1 cellular context compared by ENCODE assay signal in genomic region chr12:6542209-6543009, GRCh38.
TF ChIP-seq lines count a peak whose summit lies in the region.

No MANE protein-coding gene starts in this region.

TF ChIP-seq in HepG2, 621 proteins besides CTCF, POLR2A, EP300 and RAD21 (continued from another document and continues in another):
- TF ChIP-seq, protein P1, sequence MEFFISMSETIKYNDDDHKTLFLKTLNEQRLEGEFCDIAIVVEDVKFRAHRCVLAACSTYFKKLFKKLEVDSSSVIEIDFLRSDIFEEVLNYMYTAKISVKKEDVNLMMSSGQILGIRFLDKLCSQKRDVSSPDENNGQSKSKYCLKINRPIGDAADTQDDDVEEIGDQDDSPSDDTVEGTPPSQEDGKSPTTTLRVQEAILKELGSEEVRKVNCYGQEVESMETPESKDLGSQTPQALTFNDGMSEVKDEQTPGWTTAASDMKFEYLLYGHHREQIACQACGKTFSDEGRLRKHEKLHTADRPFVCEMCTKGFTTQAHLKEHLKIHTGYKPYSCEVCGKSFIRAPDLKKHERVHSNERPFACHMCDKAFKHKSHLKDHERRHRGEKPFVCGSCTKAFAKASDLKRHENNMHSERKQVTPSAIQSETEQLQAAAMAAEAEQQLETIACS (CRISPR knock-in tag; IDR thresholded peaks at IDR 0.05) = no peak
- TF ChIP-seq MTERF4 (CRISPR knock-in tag; IDR thresholded peaks at IDR 0.05) = peak; percentile 62; the same call in 1 of the 2 replicates
- TF ChIP-seq RBM22 (optimal IDR thresholded peaks at IDR 0.05; ENCODE audit: low read length) = peak; percentile 32
- TF ChIP-seq ZNF605 (CRISPR knock-in tag; IDR thresholded peaks at IDR 0.05) = 0 out of 2 replicates have a peak, but pooled peaks have one; percentile 46
- peak; percentile 61; the same call in 1 of the 2 replicates for TF ChIP-seq KDM2A (CRISPR knock-in tag; IDR thresholded peaks at IDR 0.05; ENCODE audit: borderline replicate concordance, low read depth)
- TF ChIP-seq, protein P2, sequence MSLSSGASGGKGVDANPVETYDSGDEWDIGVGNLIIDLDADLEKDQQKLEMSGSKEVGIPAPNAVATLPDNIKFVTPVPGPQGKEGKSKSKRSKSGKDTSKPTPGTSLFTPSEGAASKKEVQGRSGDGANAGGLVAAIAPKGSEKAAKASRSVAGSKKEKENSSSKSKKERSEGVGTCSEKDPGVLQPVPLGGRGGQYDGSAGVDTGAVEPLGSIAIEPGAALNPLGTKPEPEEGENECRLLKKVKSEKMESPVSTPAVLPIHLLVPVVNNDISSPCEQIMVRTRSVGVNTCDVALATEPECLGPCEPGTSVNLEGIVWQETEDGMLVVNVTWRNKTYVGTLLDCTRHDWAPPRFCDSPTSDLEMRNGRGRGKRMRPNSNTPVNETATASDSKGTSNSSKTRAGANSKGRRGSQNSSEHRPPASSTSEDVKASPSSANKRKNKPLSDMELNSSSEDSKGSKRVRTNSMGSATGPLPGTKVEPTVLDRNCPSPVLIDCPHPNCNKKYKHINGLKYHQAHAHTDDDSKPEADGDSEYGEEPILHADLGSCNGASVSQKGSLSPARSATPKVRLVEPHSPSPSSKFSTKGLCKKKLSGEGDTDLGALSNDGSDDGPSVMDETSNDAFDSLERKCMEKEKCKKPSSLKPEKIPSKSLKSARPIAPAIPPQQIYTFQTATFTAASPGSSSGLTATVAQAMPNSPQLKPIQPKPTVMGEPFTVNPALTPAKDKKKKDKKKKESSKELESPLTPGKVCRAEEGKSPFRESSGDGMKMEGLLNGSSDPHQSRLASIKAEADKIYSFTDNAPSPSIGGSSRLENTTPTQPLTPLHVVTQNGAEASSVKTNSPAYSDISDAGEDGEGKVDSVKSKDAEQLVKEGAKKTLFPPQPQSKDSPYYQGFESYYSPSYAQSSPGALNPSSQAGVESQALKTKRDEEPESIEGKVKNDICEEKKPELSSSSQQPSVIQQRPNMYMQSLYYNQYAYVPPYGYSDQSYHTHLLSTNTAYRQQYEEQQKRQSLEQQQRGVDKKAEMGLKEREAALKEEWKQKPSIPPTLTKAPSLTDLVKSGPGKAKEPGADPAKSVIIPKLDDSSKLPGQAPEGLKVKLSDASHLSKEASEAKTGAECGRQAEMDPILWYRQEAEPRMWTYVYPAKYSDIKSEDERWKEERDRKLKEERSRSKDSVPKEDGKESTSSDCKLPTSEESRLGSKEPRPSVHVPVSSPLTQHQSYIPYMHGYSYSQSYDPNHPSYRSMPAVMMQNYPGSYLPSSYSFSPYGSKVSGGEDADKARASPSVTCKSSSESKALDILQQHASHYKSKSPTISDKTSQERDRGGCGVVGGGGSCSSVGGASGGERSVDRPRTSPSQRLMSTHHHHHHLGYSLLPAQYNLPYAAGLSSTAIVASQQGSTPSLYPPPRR (CRISPR knock-in tag; IDR thresholded peaks at IDR 0.05; ENCODE audit: borderline replicate concordance) = no peak
- 0 out of 2 replicates have a peak, but pooled peaks have one; percentile 37 for TF ChIP-seq AFF4 (CRISPR knock-in tag; IDR thresholded peaks at IDR 0.05)
- 0 out of 2 replicates have a peak, but pooled peaks have one; percentile 29 for TF ChIP-seq ZNF572 (CRISPR knock-in tag; IDR thresholded peaks at IDR 0.05)
- TF ChIP-seq, protein P3, sequence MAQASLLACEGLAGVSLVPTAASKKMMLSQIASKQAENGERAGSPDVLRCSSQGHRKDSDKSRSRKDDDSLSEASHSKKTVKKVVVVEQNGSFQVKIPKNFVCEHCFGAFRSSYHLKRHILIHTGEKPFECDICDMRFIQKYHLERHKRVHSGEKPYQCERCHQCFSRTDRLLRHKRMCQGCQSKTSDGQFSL (CRISPR knock-in tag; IDR thresholded peaks at IDR 0.05) = no peak
- no peak for TF ChIP-seq ZNF816 (CRISPR knock-in tag; IDR thresholded peaks at IDR 0.05; ENCODE audit: borderline replicate concordance)
- TF ChIP-seq SATB2 (CRISPR knock-in tag; IDR thresholded peaks at IDR 0.05) = no peak
- TF ChIP-seq, protein P4, sequence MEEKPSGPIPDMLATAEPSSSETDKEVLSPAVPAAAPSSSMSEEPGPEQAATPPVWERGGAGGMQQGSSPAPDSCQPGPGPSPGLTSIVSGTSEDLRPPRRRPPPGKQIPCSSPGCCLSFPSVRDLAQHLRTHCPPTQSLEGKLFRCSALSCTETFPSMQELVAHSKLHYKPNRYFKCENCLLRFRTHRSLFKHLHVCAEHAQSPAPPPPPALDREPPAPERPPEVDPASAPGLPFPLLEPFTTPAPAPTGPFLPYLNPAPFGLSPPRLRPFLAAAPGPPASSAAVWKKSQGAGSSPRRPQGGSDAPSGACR (CRISPR knock-in tag; IDR thresholded peaks at IDR 0.05) = no peak
- TF ChIP-seq PLRG1 (conservative IDR thresholded peaks at IDR 0.05) = no peak
- no peak for TF ChIP-seq ZNF280B (CRISPR knock-in tag; IDR thresholded peaks at IDR 0.05; ENCODE audit: borderline replicate concordance)
- TF ChIP-seq, protein P5, sequence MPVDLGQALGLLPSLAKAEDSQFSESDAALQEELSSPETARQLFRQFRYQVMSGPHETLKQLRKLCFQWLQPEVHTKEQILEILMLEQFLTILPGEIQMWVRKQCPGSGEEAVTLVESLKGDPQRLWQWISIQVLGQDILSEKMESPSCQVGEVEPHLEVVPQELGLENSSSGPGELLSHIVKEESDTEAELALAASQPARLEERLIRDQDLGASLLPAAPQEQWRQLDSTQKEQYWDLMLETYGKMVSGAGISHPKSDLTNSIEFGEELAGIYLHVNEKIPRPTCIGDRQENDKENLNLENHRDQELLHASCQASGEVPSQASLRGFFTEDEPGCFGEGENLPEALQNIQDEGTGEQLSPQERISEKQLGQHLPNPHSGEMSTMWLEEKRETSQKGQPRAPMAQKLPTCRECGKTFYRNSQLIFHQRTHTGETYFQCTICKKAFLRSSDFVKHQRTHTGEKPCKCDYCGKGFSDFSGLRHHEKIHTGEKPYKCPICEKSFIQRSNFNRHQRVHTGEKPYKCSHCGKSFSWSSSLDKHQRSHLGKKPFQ (CRISPR knock-in tag; IDR thresholded peaks at IDR 0.05; ENCODE audit: insufficient replicate concordance) = peak; percentile 50
- peak; percentile 74 for TF ChIP-seq IKZF5 (CRISPR knock-in tag; IDR thresholded peaks at IDR 0.05)
- TF ChIP-seq DNMT1 (CRISPR knock-in tag; IDR thresholded peaks at IDR 0.05) = no peak
- TF ChIP-seq RFX1 (IDR thresholded peaks at IDR 0.05) = no peak
- TF ChIP-seq, protein P6, sequence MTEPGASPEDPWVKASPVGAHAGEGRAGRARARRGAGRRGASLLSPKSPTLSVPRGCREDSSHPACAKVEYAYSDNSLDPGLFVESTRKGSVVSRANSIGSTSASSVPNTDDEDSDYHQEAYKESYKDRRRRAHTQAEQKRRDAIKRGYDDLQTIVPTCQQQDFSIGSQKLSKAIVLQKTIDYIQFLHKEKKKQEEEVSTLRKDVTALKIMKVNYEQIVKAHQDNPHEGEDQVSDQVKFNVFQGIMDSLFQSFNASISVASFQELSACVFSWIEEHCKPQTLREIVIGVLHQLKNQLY (CRISPR knock-in tag; IDR thresholded peaks at IDR 0.05) = 0 out of 2 replicates have a peak, but pooled peaks have one; percentile 54
- TF ChIP-seq ZNF850 (CRISPR knock-in tag; conservative IDR thresholded peaks at IDR 0.05) = no peak
- no peak for TF ChIP-seq GABPA (IDR thresholded peaks at IDR 0.05; ENCODE audit: low read depth, low read length)
- TF ChIP-seq GABPA (CRISPR knock-in tag; IDR thresholded peaks at IDR 0.05; ENCODE audit: low read depth) = peak; percentile 84
- peak; percentile 86 for TF ChIP-seq GATAD2A (CRISPR knock-in tag; IDR thresholded peaks at IDR 0.05)
- TF ChIP-seq, protein P7, sequence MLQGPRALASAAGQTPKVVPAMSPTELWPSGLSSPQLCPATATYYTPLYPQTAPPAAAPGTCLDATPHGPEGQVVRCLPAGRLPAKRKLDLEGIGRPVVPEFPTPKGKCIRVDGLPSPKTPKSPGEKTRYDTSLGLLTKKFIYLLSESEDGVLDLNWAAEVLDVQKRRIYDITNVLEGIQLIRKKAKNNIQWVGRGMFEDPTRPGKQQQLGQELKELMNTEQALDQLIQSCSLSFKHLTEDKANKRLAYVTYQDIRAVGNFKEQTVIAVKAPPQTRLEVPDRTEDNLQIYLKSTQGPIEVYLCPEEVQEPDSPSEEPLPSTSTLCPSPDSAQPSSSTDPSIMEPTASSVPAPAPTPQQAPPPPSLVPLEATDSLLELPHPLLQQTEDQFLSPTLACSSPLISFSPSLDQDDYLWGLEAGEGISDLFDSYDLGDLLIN (CRISPR knock-in tag; IDR thresholded peaks at IDR 0.05; ENCODE audit: borderline replicate concordance) = no peak
- TF ChIP-seq GATAD1 (CRISPR knock-in tag; IDR thresholded peaks at IDR 0.05) = peak; percentile 75
- no peak for TF ChIP-seq PCBP2 (optimal IDR thresholded peaks at IDR 0.05; ENCODE audit: low read depth, low read length, poor library complexity, severe bottlenecking)
- TF ChIP-seq, protein P8, sequence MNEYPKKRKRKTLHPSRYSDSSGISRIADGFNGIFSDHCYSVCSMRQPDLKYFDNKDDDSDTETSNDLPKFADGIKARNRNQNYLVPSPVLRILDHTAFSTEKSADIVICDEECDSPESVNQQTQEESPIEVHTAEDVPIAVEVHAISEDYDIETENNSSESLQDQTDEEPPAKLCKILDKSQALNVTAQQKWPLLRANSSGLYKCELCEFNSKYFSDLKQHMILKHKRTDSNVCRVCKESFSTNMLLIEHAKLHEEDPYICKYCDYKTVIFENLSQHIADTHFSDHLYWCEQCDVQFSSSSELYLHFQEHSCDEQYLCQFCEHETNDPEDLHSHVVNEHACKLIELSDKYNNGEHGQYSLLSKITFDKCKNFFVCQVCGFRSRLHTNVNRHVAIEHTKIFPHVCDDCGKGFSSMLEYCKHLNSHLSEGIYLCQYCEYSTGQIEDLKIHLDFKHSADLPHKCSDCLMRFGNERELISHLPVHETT (CRISPR knock-in tag; conservative IDR thresholded peaks at IDR 0.05) = 0 out of 2 replicates have a peak, but pooled peaks have one; percentile 49
- TF ChIP-seq NR2F1 (CRISPR knock-in tag; IDR thresholded peaks at IDR 0.05) = peak; percentile 29 to 42; a peak in 2 of 4 replicates
- peak; percentile 48 for TF ChIP-seq BORCS8-MEF2B (CRISPR knock-in tag; IDR thresholded peaks at IDR 0.05)
- no peak for TF ChIP-seq SMAD9 (CRISPR knock-in tag; IDR thresholded peaks at IDR 0.05)
- no peak for TF ChIP-seq SCMH1 (CRISPR knock-in tag; IDR thresholded peaks at IDR 0.05; ENCODE audit: borderline replicate concordance)
- TF ChIP-seq KLF9 (CRISPR knock-in tag; IDR thresholded peaks at IDR 0.05; ENCODE audit: low read depth) = 0 out of 2 replicates have a peak, but pooled peaks have one; percentile 22
- TF ChIP-seq ZNF777 (CRISPR knock-in tag; IDR thresholded peaks at IDR 0.05) = 0 out of 2 replicates have a peak, but pooled peaks have one; percentile 26
- no peak for TF ChIP-seq STAG1 (CRISPR knock-in tag; IDR thresholded peaks at IDR 0.05)
- TF ChIP-seq SMYD3 (CRISPR knock-in tag; IDR thresholded peaks at IDR 0.05) = peak; percentile 64; the same call in 1 of the 2 replicates
- TF ChIP-seq CC2D1A (CRISPR knock-in tag; IDR thresholded peaks at IDR 0.05) = no peak
- no peak for TF ChIP-seq ZBTB21 (CRISPR knock-in tag; IDR thresholded peaks at IDR 0.05)
- no peak for TF ChIP-seq ATM (IDR thresholded peaks at IDR 0.05; ENCODE audit: borderline replicate concordance)
